In the genomic region with DNA sequence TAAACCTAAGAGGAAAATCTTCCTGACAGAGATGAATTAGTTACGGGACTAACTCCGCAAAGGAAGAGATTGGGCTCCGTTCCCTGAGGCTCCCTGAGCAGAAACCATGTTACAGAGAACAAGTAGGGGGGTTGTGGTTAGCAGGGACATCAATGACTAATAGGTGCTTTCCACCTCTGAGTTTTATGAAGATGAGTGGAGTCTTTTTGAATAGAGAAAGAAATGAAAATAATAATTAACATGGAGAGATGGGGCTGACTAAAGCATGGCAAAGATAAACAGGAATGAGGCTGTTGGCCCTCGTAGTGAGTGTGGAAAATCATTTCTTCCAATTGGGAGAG, we compare ENCODE assay signal across 1 cellular context.
TF ChIP-seq lines count a peak whose summit lies in the region.

No MANE protein-coding gene starts in this region.

TF ChIP-seq in IMR-90, 13 proteins besides CTCF, POLR2A, EP300 and RAD21 (continued from another document):
- TF ChIP-seq, protein P1, sequence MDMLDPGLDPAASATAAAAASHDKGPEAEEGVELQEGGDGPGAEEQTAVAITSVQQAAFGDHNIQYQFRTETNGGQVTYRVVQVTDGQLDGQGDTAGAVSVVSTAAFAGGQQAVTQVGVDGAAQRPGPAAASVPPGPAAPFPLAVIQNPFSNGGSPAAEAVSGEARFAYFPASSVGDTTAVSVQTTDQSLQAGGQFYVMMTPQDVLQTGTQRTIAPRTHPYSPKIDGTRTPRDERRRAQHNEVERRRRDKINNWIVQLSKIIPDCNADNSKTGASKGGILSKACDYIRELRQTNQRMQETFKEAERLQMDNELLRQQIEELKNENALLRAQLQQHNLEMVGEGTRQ (IDR thresholded peaks at IDR 0.05; ENCODE audit: low read depth, low read length) = no peak
- no peak for TF ChIP-seq RFX5 (IDR thresholded peaks at IDR 0.05; ENCODE audit: low read depth, low read length)
- TF ChIP-seq CEBPB (IDR thresholded peaks at IDR 0.05; ENCODE audit: low read depth, low read length) = no peak
- TF ChIP-seq NFE2L2 (IDR thresholded peaks at IDR 0.05; ENCODE audit: low read depth, low read length) = no peak; the same call in 1 of the 2 replicates
- peak; percentile 84 for TF ChIP-seq FOS (IDR thresholded peaks at IDR 0.05; ENCODE audit: low read depth, low read length)
- TF ChIP-seq MXI1 (IDR thresholded peaks at IDR 0.05; ENCODE audit: borderline replicate concordance, low read depth, low read length) = no peak
